1 cellular context compared by ENCODE assay signal in genomic region chr19:16628183-16628983, GRCh38.
A peak's percentile ranks its signal among the peaks of the same experiment; 100 is the strongest.
TF ChIP-seq lines count a peak whose summit lies in the region.

Gene MED26 (minus strand): TSS chr19:16628204. CDS start chr19:16627943, 261 bp downstream.

TF ChIP-seq in GM12878, 131 proteins besides CTCF, POLR2A, EP300 and RAD21 (continued from another document and continues in another):
- peak; percentile 36; the same call in 1 of the 2 replicates for TF ChIP-seq MAX (IDR thresholded peaks at IDR 0.05; ENCODE audit: low read depth, low read length)
- no peak for TF ChIP-seq CEBPB (IDR thresholded peaks at IDR 0.05; ENCODE audit: borderline replicate concordance in 1 of 2, low read depth in 2 of 2, low read length in 2 of 2)
- peak; percentile 75; the same call in 1 of the 2 replicates for TF ChIP-seq TCF12 (IDR thresholded peaks at IDR 0.05; ENCODE audit: low read depth, low read length)
- peak; percentile 66 for TF ChIP-seq DPF2 (IDR thresholded peaks at IDR 0.05)
- peak; percentile 83 for TF ChIP-seq NRF1 (conservative IDR thresholded peaks at IDR 0.05; ENCODE audit: low read depth, low read length)
- TF ChIP-seq ZSCAN29 (IDR thresholded peaks at IDR 0.05), result peak; percentile 96
- TF ChIP-seq USF1 (IDR thresholded peaks at IDR 0.05; ENCODE audit: borderline replicate concordance, extremely low read length, insufficient read depth, low read depth, low read length), result peak; percentile 42
- peak; percentile 63; the same call in 1 of the 2 replicates for TF ChIP-seq ATF7 (IDR thresholded peaks at IDR 0.05; ENCODE audit: low read depth)
- TF ChIP-seq SP1 (IDR thresholded peaks at IDR 0.05; ENCODE audit: low read depth, low read length), result peak; percentile 70
- TF ChIP-seq PAX5 (IDR thresholded peaks at IDR 0.05; ENCODE audit: borderline replicate concordance, low read depth, low read length), result peak; percentile 69; the same call in 1 of the 2 replicates
- TF ChIP-seq JUNB (IDR thresholded peaks at IDR 0.05), result no peak
- TF ChIP-seq NR2F1 (conservative IDR thresholded peaks at IDR 0.05), result peak; percentile 43; the same call in 1 of the 2 replicates
- peak; percentile 80 for TF ChIP-seq SMAD5 (IDR thresholded peaks at IDR 0.05; ENCODE audit: low read depth)
- peak; percentile 48; the same call in 1 of the 2 replicates for TF ChIP-seq MLLT1 (IDR thresholded peaks at IDR 0.05)
- peak; percentile 46; the same call in 1 of the 3 replicates for TF ChIP-seq POU2F2 (IDR thresholded peaks at IDR 0.05; ENCODE audit: borderline replicate concordance, low read depth, low read length)
- TF ChIP-seq CHD2 (IDR thresholded peaks at IDR 0.05; ENCODE audit: borderline replicate concordance, low read depth, low read length), result peak; percentile 11; the same call in 1 of the 2 replicates
- peak; percentile 61; the same call in 1 of the 2 replicates for TF ChIP-seq RELB (IDR thresholded peaks at IDR 0.05; ENCODE audit: low read depth)
- no peak for TF ChIP-seq PML (IDR thresholded peaks at IDR 0.05; ENCODE audit: low read length)
- peak; percentile 92 for TF ChIP-seq IKZF1 (conservative IDR thresholded peaks at IDR 0.05)
- peak; percentile 74 for TF ChIP-seq CREB1 (IDR thresholded peaks at IDR 0.05; ENCODE audit: low read depth)
- 0 out of 2 replicates have a peak, but pooled peaks have one; percentile 51 for TF ChIP-seq YY1 (IDR thresholded peaks at IDR 0.05; ENCODE audit: low read depth, low read length)
- peak; percentile 53 for TF ChIP-seq POLR2AphosphoS5 (IDR thresholded peaks at IDR 0.05; ENCODE audit: low read length)
- peak; percentile 65 for TF ChIP-seq POLR2AphosphoS2 (IDR thresholded peaks at IDR 0.05; ENCODE audit: low read depth, low read length)
- no peak for TF ChIP-seq SREBF1 (IDR thresholded peaks at IDR 0.05; ENCODE audit: low read length)
- TF ChIP-seq SIX5 (IDR thresholded peaks at IDR 0.05; ENCODE audit: low read depth, low read length, severe bottlenecking), result peak; percentile 33
- peak; percentile 80 for TF ChIP-seq FOXK2 (IDR thresholded peaks at IDR 0.05)
- peak; percentile 52; the same call in 1 of the 2 replicates for TF ChIP-seq SIN3A (IDR thresholded peaks at IDR 0.05; ENCODE audit: low read depth, low read length)
- TF ChIP-seq PKNOX1 (IDR thresholded peaks at IDR 0.05), result peak; percentile 77
- peak; percentile 93 for TF ChIP-seq TAF1 (IDR thresholded peaks at IDR 0.05; ENCODE audit: borderline replicate concordance, low read depth, low read length)
- TF ChIP-seq MEF2B (IDR thresholded peaks at IDR 0.05; ENCODE audit: partially characterized antibody, poor library complexity, severe bottlenecking), result peak; percentile 31
- TF ChIP-seq ZNF274 (IDR thresholded peaks at IDR 0.05; ENCODE audit: insufficient read depth, insufficient read length), result no peak
- 0 out of 2 replicates have a peak, but pooled peaks have one; percentile 43 for TF ChIP-seq BCLAF1 (IDR thresholded peaks at IDR 0.05)
- TF ChIP-seq EGR1 (IDR thresholded peaks at IDR 0.05; ENCODE audit: borderline replicate concordance in 1 of 2, low read depth in 2 of 2, low read length in 2 of 2), result peak in 1 of 2 experiments; percentile 75; a peak in 2 of 3 replicates
- 0 out of 2 replicates have a peak, but pooled peaks have one; percentile 7 for TF ChIP-seq RFX5 (IDR thresholded peaks at IDR 0.05; ENCODE audit: low read depth, low read length)
- peak; percentile 9 for TF ChIP-seq BCL3 (IDR thresholded peaks at IDR 0.05; ENCODE audit: borderline replicate concordance, insufficient read depth, low read depth, low read length, poor library complexity, severe bottlenecking)
- TF ChIP-seq PAX8 (IDR thresholded peaks at IDR 0.05), result no peak
- TF ChIP-seq EED (IDR thresholded peaks at IDR 0.05; ENCODE audit: low read depth), result peak; percentile 43; the same call in 1 of the 2 replicates
- TF ChIP-seq ZNF687 (IDR thresholded peaks at IDR 0.05), result peak; percentile 98
- peak; percentile 81; the same call in 1 of the 2 replicates for TF ChIP-seq HDGF (IDR thresholded peaks at IDR 0.05)
- 0 out of 2 replicates have a peak, but pooled peaks have one; percentile 9 for TF ChIP-seq JUND (IDR thresholded peaks at IDR 0.05; ENCODE audit: low read depth, low read length)
- TF ChIP-seq TCF3 (IDR thresholded peaks at IDR 0.05; ENCODE audit: borderline replicate concordance, insufficient read depth, low read depth, low read length), result 0 out of 2 replicates have a peak, but pooled peaks have one; percentile 9
- peak; percentile 33 to 75; a peak in 3 of 4 replicates for TF ChIP-seq BHLHE40 (IDR thresholded peaks at IDR 0.05; ENCODE audit: borderline replicate concordance in 1 of 2, low read depth in 2 of 2, low read length in 1 of 2)
- TF ChIP-seq LARP7 (IDR thresholded peaks at IDR 0.05), result peak; percentile 64
- peak; percentile 86 for TF ChIP-seq KLF5 (IDR thresholded peaks at IDR 0.05; ENCODE audit: partially characterized antibody)
- TF ChIP-seq CREM (IDR thresholded peaks at IDR 0.05; ENCODE audit: low read depth), result peak; percentile 63; the same call in 1 of the 2 replicates
- TF ChIP-seq BACH1 (IDR thresholded peaks at IDR 0.05; ENCODE audit: borderline replicate concordance), result peak; percentile 56
- peak; percentile 88 for TF ChIP-seq NR2C1 (IDR thresholded peaks at IDR 0.05)
- peak; percentile 28 for TF ChIP-seq PBX3 (IDR thresholded peaks at IDR 0.05; ENCODE audit: insufficient replicate concordance, low read depth, low read length)
- no peak for TF ChIP-seq ZNF622 (IDR thresholded peaks at IDR 0.05)
- TF ChIP-seq NFIC (IDR thresholded peaks at IDR 0.05; ENCODE audit: low read depth, low read length), result no peak
